28 cellular contexts compared by ENCODE assay signal in the genomic region with DNA sequence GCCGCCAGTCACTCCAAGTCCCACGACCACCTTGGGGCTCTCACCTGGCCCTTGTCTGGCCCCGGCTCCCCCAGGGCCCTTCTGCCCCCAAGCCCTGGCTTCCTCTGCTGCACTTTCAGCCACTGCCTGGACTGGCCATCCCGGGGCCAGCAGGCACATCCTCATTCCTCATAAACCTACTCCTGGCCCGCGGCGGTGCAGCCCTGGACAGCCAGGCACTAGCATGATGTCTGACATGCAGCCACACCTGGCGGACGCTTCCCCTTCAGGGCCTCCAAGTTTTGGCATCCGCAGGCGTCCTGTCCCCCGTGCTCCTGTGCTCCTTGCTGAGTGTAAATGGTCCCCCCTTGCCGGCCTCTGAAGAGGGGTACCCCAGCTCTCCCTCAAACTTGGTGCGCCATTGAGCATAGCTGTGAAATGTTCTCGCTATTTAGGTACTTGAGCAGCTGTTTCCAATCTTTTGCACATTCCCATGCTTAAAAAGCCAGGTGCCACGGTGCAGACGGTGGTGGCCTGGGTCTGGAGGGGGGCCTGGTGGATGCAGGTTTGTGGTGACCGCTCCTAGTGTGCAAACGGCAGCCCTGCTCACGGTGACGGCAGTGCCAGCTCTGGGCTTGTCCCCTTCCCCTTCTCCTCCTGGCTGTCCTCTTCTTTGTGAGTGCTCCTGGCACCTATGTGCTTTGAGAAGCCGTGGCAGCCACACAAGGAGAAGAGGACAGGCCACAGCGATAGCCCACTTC.
DNase-seq lines count a peak whose midpoint lies in the region; ATAC-seq, FAIRE-seq and TF ChIP-seq lines count a peak whose summit lies in the region.
"Had no signal": no experiment of that assay in that cellular context is flagged by ENCODE, and none has a peak within 500 bp of the region (broad histone marks: within the 10 kb centered on the region; RNA-seq: fewer than 3 reads in every experiment).

No MANE protein-coding gene starts in this region.

- H3K27ac Mint-ChIP-seq in central memory CD8-positive, alpha-beta T cell (ENCODE audit: low read depth): peak overlapping the region; percentile 67
- H3K27ac Mint-ChIP-seq in natural killer cell: peak overlapping the region; percentile 86
- H3K27ac Mint-ChIP-seq: activated CD8-positive, alpha-beta T cell treated with anti-CD3 and anti-CD28 coated beads for 36 hours had no signal

- no peak overlapping the region for H3K27ac ChIP-seq in heart left ventricle
- H3K27ac ChIP-seq: esophagus muscularis mucosa, left ventricle myocardium inferior, skin epidermis had no signal

- TF ChIP-seq CTCF in heart left ventricle (IDR thresholded peaks at IDR 0.05): no peak
- TF ChIP-seq CTCF in natural killer cell (IDR thresholded peaks at IDR 0.05): no peak

- intact Hi-C loops in Right ventricle myocardium superior (cut with DNase I) (no loop called here), heart left ventricle (cut with DNase I) (loop anchor here in 2 of 10 donors (10.0 kb wide), 2 partner anchors 126 to 646 kb away; a partner anchor contains a TSS), natural killer cell (cut with micrococcal nuclease) (no loop called here)

- no peaks in the 10 kb centered on the region for H3K9me3 Mint-ChIP-seq in central memory CD8-positive, alpha-beta T cell
- H3K9me3 Mint-ChIP-seq in natural killer cell: no peaks in the 10 kb centered on the region
- H3K9me3 Mint-ChIP-seq: activated CD8-positive, alpha-beta T cell treated with anti-CD3 and anti-CD28 coated beads for 36 hours had no signal

- peaks cover 70% of the 10 kb centered on the region for H3K4me1 Mint-ChIP-seq in central memory CD8-positive, alpha-beta T cell
- H3K4me1 Mint-ChIP-seq in natural killer cell: peaks cover 77 to 87% of the 10 kb centered on the region in 2 donors

- H3K4me3 Mint-ChIP-seq in central memory CD8-positive, alpha-beta T cell: no peak overlapping the region
- no peak overlapping the region for H3K4me3 Mint-ChIP-seq in natural killer cell
- H3K4me3 Mint-ChIP-seq: activated CD8-positive, alpha-beta T cell treated with anti-CD3 and anti-CD28 coated beads for 36 hours had no signal

- H3K4me1 ChIP-seq in heart left ventricle: peaks cover 0 to 55% (median 15%) of the 10 kb centered on the region in 12 donors
- H3K4me1 ChIP-seq: Caco-2 had no signal

- peaks cover 54% of the 10 kb centered on the region for H3K36me3 Mint-ChIP-seq in central memory CD8-positive, alpha-beta T cell (ENCODE audit: insufficient read depth)
- H3K36me3 Mint-ChIP-seq in natural killer cell: peaks cover 8% of the 10 kb centered on the region

- WGBS in heart left ventricle, 4 donors: 77 to 84% (median 81%) methylated on average over 19 to 23 of the region's 23 CpGs

- H3K4me3 ChIP-seq in heart left ventricle: no peak overlapping the region
- H3K4me3 ChIP-seq: esophagus muscularis mucosa, left ventricle myocardium inferior, skin epidermis had no signal

- ATAC-seq in Right ventricle myocardium superior (ENCODE audit: poor library complexity) (peak; percentile 11), heart left ventricle (no peak), natural killer cell (no peak), GM21717 (IDR thresholded peaks at IDR 0.05; ENCODE audit: unreplicated experiment) (no peak)
- ATAC-seq in central memory CD8-positive, alpha-beta T cell (replicated peaks; ENCODE audit: extremely low read depth, poor library complexity, severe bottlenecking): no peak
- ATAC-seq: activated CD4-positive, CD25-positive, alpha-beta regulatory T cell treated with anti-CD3 and anti-CD28 coated beads, Interleukin-2, amount 50 U/mL, for 24 hours; activated CD8-positive, alpha-beta T cell treated with anti-CD3 and anti-CD28 coated beads for 36 hours; HCT116 had no signal

- no peaks in the 10 kb centered on the region for H3K27me3 ChIP-seq in heart left ventricle
- H3K27me3 ChIP-seq: esophagus muscularis mucosa had no signal

- H3K9me3 ChIP-seq in heart left ventricle: no peaks in the 10 kb centered on the region
- H3K9me3 ChIP-seq: Caco-2, esophagus muscularis mucosa, left ventricle myocardium inferior had no signal

- peaks cover 0 to 18% (median 0%) of the 10 kb centered on the region in 9 donors for H3K36me3 ChIP-seq in heart left ventricle
- H3K36me3 ChIP-seq: left ventricle myocardium inferior had no signal

- H3K27me3 Mint-ChIP-seq in central memory CD8-positive, alpha-beta T cell: no peaks in the 10 kb centered on the region
- H3K27me3 Mint-ChIP-seq in natural killer cell (ENCODE audit: low read depth in 2 of 2): no peaks in the 10 kb centered on the region
- H3K27me3 Mint-ChIP-seq: activated CD8-positive, alpha-beta T cell treated with anti-CD3 and anti-CD28 coated beads for 36 hours had no signal

- no peak for DNase-seq in Right ventricle myocardium superior
- DNase-seq in heart left ventricle: no peak
- DNase-seq in central memory CD8-positive, alpha-beta T cell (ENCODE audit: low spot score in 2 of 2): no peak
- DNase-seq in natural killer cell: no peak
- DNase-seq in H54 (ENCODE audit: insufficient read length, low spot score): no peak
- DNase-seq in kidney tubule cell (ENCODE audit: low spot score): no peak
- DNase-seq: activated CD8-positive, alpha-beta T cell treated with anti-CD3 and anti-CD28 coated beads for 36 hours; activated gamma-delta T cell; Caco-2; DMS79 treated with DMSO at 0.1 percent for 48 hours; foreskin melanocyte; GF-D8; hippocampal formation; KG1; left ventricle myocardium inferior; MM.1S; NCI-H1417; NCI-H2081; NCI-H2227 treated with DMSO at 0.1 percent for 48 hours; NCI-H526 treated with DMSO at 0.1 percent for 48 hours; SHP77 treated with DMSO at 0.1 percent for 48 hours had no signal

- no peak for FAIRE-seq in H54 (lab: Jason Lieb, UNC)
- FAIRE-seq: GM19239, HTR-8/SVneo had no signal

- TF ChIP-seq POLR2A in heart left ventricle (IDR thresholded peaks at IDR 0.05) (no peak), H54 (IDR thresholded peaks at IDR 0.05; ENCODE audit: low read depth, low read length) (no peak)
